Comparison of ENCODE assay signal across 12 cellular contexts in genomic region chr3:61331937-61332590, GRCh38.
"Had no signal": no experiment of that assay in that cellular context is flagged by ENCODE, and none has a peak within 500 bp of the region (broad histone marks: within the 10 kb centered on the region; RNA-seq: fewer than 3 reads in every experiment).

No MANE protein-coding gene starts in this region.

- H3K36me3 Mint-ChIP-seq: brain had no signal

- FAIRE-seq: kidney, pancreas had no signal

- H3K9me3 Mint-ChIP-seq: activated CD4-positive, alpha-beta T cell treated with anti-CD3 and anti-CD28 coated beads, Interleukin-2, amount 10 ng/mL, durations not matched to agents 7 days and 5 days; activated naive CD4-positive, alpha-beta T cell treated with anti-CD3 and anti-CD28 coated beads for 36 hours; nephron progenitor cell had no signal

- H3K27ac ChIP-seq: pancreas, skin epidermis had no signal

- DNase-seq: activated B cell treated with CpG ODN at 0.5 μM for 24 hours; activated CD4-positive, alpha-beta T cell treated with anti-CD3 and anti-CD28 coated beads, Interleukin-2, amount 10 ng/mL, durations not matched to agents 7 days and 5 days; activated CD8-positive, alpha-beta memory T cell treated with anti-CD3 and anti-CD28 coated beads for 24 hours; activated naive CD4-positive, alpha-beta T cell treated with anti-CD3 and anti-CD28 coated beads for 36 hours; cerebellar nuclear complex; dermis blood vessel endothelial cell; kidney; nephron progenitor cell; pancreas had no signal

- H3K27me3 Mint-ChIP-seq: activated B cell treated with CpG ODN at 0.5 μM for 24 hours had no signal

- H3K4me3 ChIP-seq: pancreas, skin epidermis had no signal

- H3K4me1 Mint-ChIP-seq: activated B cell treated with CpG ODN at 0.5 μM for 24 hours; activated CD4-positive, alpha-beta T cell treated with anti-CD3 and anti-CD28 coated beads, Interleukin-2, amount 10 ng/mL, durations not matched to agents 7 days and 5 days; brain; nephron progenitor cell had no signal

- H3K27ac Mint-ChIP-seq: activated B cell treated with CpG ODN at 0.5 μM for 24 hours; activated CD4-positive, alpha-beta T cell treated with anti-CD3 and anti-CD28 coated beads, Interleukin-2, amount 10 ng/mL, durations not matched to agents 7 days and 5 days; activated naive CD4-positive, alpha-beta T cell treated with anti-CD3 and anti-CD28 coated beads for 36 hours; brain; nephron progenitor cell had no signal

- H3K4me3 Mint-ChIP-seq: activated B cell treated with CpG ODN at 0.5 μM for 24 hours; activated CD4-positive, alpha-beta T cell treated with anti-CD3 and anti-CD28 coated beads, Interleukin-2, amount 10 ng/mL, durations not matched to agents 7 days and 5 days; activated naive CD4-positive, alpha-beta T cell treated with anti-CD3 and anti-CD28 coated beads for 36 hours; brain; nephron progenitor cell had no signal

- ATAC-seq: esophagus mucosa, pancreas had no signal

- H3K4me1 ChIP-seq: pancreas had no signal

- H3K36me3 ChIP-seq: pancreas had no signal

- H3K27me3 ChIP-seq: pancreas had no signal

- H3K9me3 ChIP-seq: pancreas had no signal
